9 cellular contexts compared by ENCODE assay signal in the genomic region with DNA sequence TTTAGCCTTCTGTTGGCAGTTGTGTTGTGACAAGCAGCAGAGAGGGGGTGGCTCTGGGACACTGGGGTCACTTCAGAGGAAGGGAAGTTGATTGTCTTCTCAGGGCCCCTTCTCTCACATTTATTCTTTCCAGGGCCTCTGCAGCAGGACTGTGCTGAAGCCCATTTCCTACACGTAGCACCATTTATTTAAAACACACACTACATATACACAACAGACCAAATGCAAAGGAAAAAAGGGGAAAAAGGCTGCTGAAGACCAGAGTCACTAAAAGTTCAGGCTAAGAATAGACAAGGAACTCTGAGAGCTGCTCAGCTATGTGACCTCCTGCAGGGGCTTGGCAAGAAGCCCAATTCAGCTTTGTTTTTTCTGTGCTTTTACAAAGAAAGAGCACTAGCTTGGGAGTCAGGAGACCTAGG. TPM values are rescaled to one million over a fixed set of nuclear protein-coding genes. Genes with fewer than 3 reads are reported as not detected.
DNase-seq lines count a peak whose midpoint lies in the region; ATAC-seq and TF ChIP-seq lines count a peak whose summit lies in the region.
"Had no signal": no experiment of that assay in that cellular context is flagged by ENCODE, and none has a peak within 500 bp of the region (broad histone marks: within the 10 kb centered on the region; RNA-seq: fewer than 3 reads in every experiment).

No MANE protein-coding gene starts in this region.

- TF ChIP-seq CTCF in CD14-positive monocyte (IDR thresholded peaks at IDR 0.05), result no peak
- TF ChIP-seq CTCF in endodermal cell (conservative IDR thresholded peaks at IDR 0.05), result no peak
- no peak for TF ChIP-seq CTCF in lower leg skin (IDR thresholded peaks at IDR 0.05)
- no peak for TF ChIP-seq CTCF in suprapubic skin (IDR thresholded peaks at IDR 0.05)

- POLR2A ChIA-PET in naive thymus-derived CD4-positive, alpha-beta T cell (lab: Charles Lee), result no interaction called here

- ATAC-seq in naive thymus-derived CD4-positive, alpha-beta T cell, result peak; percentile 29
- no peak for ATAC-seq in GM18498 (IDR thresholded peaks at IDR 0.05; ENCODE audit: unreplicated experiment)

- H3K27me3 Mint-ChIP-seq in CD14-positive monocyte (ENCODE audit: low read depth in 3 of 3) (no peaks in the 10 kb centered on the region), endodermal cell (ENCODE audit: insufficient read depth) (no peaks in the 10 kb centered on the region)
- no peaks in the 10 kb centered on the region for H3K27me3 Mint-ChIP-seq in naive thymus-derived CD4-positive, alpha-beta T cell

- peaks cover 58% of the 10 kb centered on the region for H3K4me1 Mint-ChIP-seq in CD14-positive monocyte
- peaks cover 18% of the 10 kb centered on the region for H3K4me1 Mint-ChIP-seq in endodermal cell
- H3K4me1 Mint-ChIP-seq in naive thymus-derived CD4-positive, alpha-beta T cell, result peaks cover 0 to 10% (median 3%) of the 10 kb centered on the region in 7 donors

- no peaks in the 10 kb centered on the region for H3K27me3 ChIP-seq in endodermal cell (ENCODE audit: control insufficient read depth, insufficient read depth, low read length, poor library complexity, severe bottlenecking)
- H3K27me3 ChIP-seq in naive thymus-derived CD4-positive, alpha-beta T cell (ENCODE audit: control insufficient read depth in 2 of 2, insufficient read depth in 2 of 2, low read length in 2 of 2), result no peaks in the 10 kb centered on the region
- H3K27me3 ChIP-seq in suprapubic skin, result no peaks in the 10 kb centered on the region

- H3K4me3 Mint-ChIP-seq in CD14-positive monocyte (peak overlapping the region; percentile 37 to 72), endodermal cell (no peak overlapping the region)
- no peak overlapping the region for H3K4me3 Mint-ChIP-seq in naive thymus-derived CD4-positive, alpha-beta T cell

- H3K4me1 ChIP-seq in endodermal cell (ENCODE audit: control insufficient read depth, insufficient read depth, low read length) (peaks cover 11% of the 10 kb centered on the region), suprapubic skin (no peaks in the 10 kb centered on the region)
- H3K4me1 ChIP-seq in naive thymus-derived CD4-positive, alpha-beta T cell (ENCODE audit: control insufficient read depth in 2 of 2, insufficient read depth in 2 of 2, low read length in 2 of 2), result no peaks in the 10 kb centered on the region

- WGBS in endodermal cell (ENCODE audit: insufficient coverage in 1 of 2, insufficient read length in 1 of 2), 2 experiments, result 20% methylated on average over 1 of the region's 1 CpG; no CpG with 5 or more reads in 1 of the 2 experiments
- 59 to 70% methylated on average over 1 of the region's 1 CpG for WGBS in lower leg skin, 2 donors
- 72% methylated on average over 1 of the region's 1 CpG for whole genome bisulfite sequencing in suprapubic skin

- intact Hi-C loops in CD14-positive monocyte (cut with micrococcal nuclease) (loop anchor here in 1 of 2 donors (5.0 kb wide), 1 partner anchor 35 kb away; no protein-coding TSS in a partner anchor), lower leg skin (cut with DNase I; ENCODE audit: low total_unique reads) (no loop called here)
- intact Hi-C loops in naive thymus-derived CD4-positive, alpha-beta T cell (cut with micrococcal nuclease), result no loop called here

- TF ChIP-seq POLR2A in lower leg skin (IDR thresholded peaks at IDR 0.05) (no peak), suprapubic skin (IDR thresholded peaks at IDR 0.05) (no peak)

- H3K36me3 ChIP-seq in endodermal cell (ENCODE audit: control insufficient read depth, insufficient read depth, low read length), result no peaks in the 10 kb centered on the region
- no peaks in the 10 kb centered on the region for H3K36me3 ChIP-seq in naive thymus-derived CD4-positive, alpha-beta T cell (ENCODE audit: control insufficient read depth in 2 of 3, insufficient read depth in 3 of 3, low read length in 3 of 3)
- H3K36me3 ChIP-seq in suprapubic skin, result no peaks in the 10 kb centered on the region

- peak overlapping the region; percentile 64 to 91 (median 79) for H3K27ac Mint-ChIP-seq in CD14-positive monocyte
- peak overlapping the region; percentile 69 for H3K27ac Mint-ChIP-seq in endodermal cell
- peak overlapping the region in 2 of 9 donors; percentile 5 to 41 for H3K27ac Mint-ChIP-seq in naive thymus-derived CD4-positive, alpha-beta T cell

- H3K4me3 ChIP-seq in endodermal cell (ENCODE audit: low read length) (no peak overlapping the region), lower leg skin (ENCODE audit: low read depth, poor library complexity, severe bottlenecking) (no peak overlapping the region), suprapubic skin (no peak overlapping the region)
- H3K4me3 ChIP-seq in naive thymus-derived CD4-positive, alpha-beta T cell (ENCODE audit: low read length), result no peak overlapping the region

- peaks cover 0 to 3% (median 0%) of the 10 kb centered on the region in 7 donors for H3K9me3 Mint-ChIP-seq in CD14-positive monocyte
- H3K9me3 Mint-ChIP-seq in endodermal cell, result no peaks in the 10 kb centered on the region
- H3K9me3 Mint-ChIP-seq in naive thymus-derived CD4-positive, alpha-beta T cell, result peaks cover 0 to 3% (median 0%) of the 10 kb centered on the region in 11 donors

- peaks cover 0 to 2% of the 10 kb centered on the region in 2 donors for H3K36me3 Mint-ChIP-seq in CD14-positive monocyte
- H3K36me3 Mint-ChIP-seq in endodermal cell (ENCODE audit: low read depth), result no peaks in the 10 kb centered on the region
- peaks cover 0 to 5% (median 0%) of the 10 kb centered on the region in 5 donors for H3K36me3 Mint-ChIP-seq in naive thymus-derived CD4-positive, alpha-beta T cell

- CTCF ChIA-PET in naive thymus-derived CD4-positive, alpha-beta T cell (lab: Charles Lee), result no interaction called here

- TF ChIP-seq EP300 in suprapubic skin (IDR thresholded peaks at IDR 0.05), result no peak

- H3K27ac ChIP-seq in endodermal cell (ENCODE audit: low read depth, low read length) (peak overlapping the region; percentile 16), suprapubic skin (no peak overlapping the region)
- H3K27ac ChIP-seq in naive thymus-derived CD4-positive, alpha-beta T cell (ENCODE audit: low read depth, low read length), result no peak overlapping the region

- H3K9ac ChIP-seq in endodermal cell (ENCODE audit: extremely low read depth, low read length, poor library complexity, severe bottlenecking), result no peak overlapping the region

- no peak for DNase-seq in CD14-positive monocyte (ENCODE audit: low spot score)
- peak; percentile 27 for DNase-seq in NCI-H226
- DNase-seq in endodermal cell, result no peak
- DNase-seq in naive thymus-derived CD4-positive, alpha-beta T cell, result no peak
- no peak for DNase-seq in NCI-H524 (lab: John Stamatoyannopoulos, UW)
- no peak for DNase-seq in lower leg skin (ENCODE audit: low spot score in 2 of 2)
- no peak for DNase-seq in suprapubic skin (ENCODE audit: low spot score in 2 of 2)

- H3K9me3 ChIP-seq in endodermal cell (ENCODE audit: control insufficient read depth, low read length) (no peaks in the 10 kb centered on the region), suprapubic skin (no peaks in the 10 kb centered on the region)
- H3K9me3 ChIP-seq in naive thymus-derived CD4-positive, alpha-beta T cell (ENCODE audit: control insufficient read depth in 2 of 3, low read length in 3 of 3), result no peaks in the 10 kb centered on the region

RNA-seq across cellular contexts. Expression of gene UPB1, which starts 28.3 kb away (rescaled TPM):
- polyA plus RNA-seq in CD14-positive monocyte, result under 1 TPM in 1 of 2 donors, not detected in 1; 0.17 TPM
- under 1 TPM in 1 of 2 donors, not detected in 1; 0.40 TPM for total RNA-seq in endodermal cell
- 0.14 TPM for polyA plus RNA-seq in endodermal cell (2013, experiment 1 of 2)
- 0.33 TPM for polyA plus RNA-seq in endodermal cell (2013, experiment 2 of 2)
- 1 to 10 TPM in 4 of 5 experiments, under 1 TPM in 1; 0.70 to 3.4 (median 2.1) TPM for total RNA-seq in naive thymus-derived CD4-positive, alpha-beta T cell
- under 1 TPM; 0.14 to 0.15 TPM for polyA plus RNA-seq in naive thymus-derived CD4-positive, alpha-beta T cell
- 1 to 10 TPM in 3 of 4 donors, under 1 TPM in 1; 0.99 to 2.1 (median 1.9) TPM for total RNA-seq in lower leg skin
- 1 to 10 TPM in 2 of 4 donors, under 1 TPM in 2; 0.51 to 2.4 (median 1.6) TPM for total RNA-seq in suprapubic skin
- total RNA-seq: activated CD8-positive, alpha-beta memory T cell treated with anti-CD3 and anti-CD28 coated beads for 36 hours had no signal

RNA-seq across cellular contexts. Expression of gene ADORA2A, which starts 39.4 kb away (rescaled TPM):
- polyA plus RNA-seq in CD14-positive monocyte, result 1 to 10 TPM; 5.8 to 6.5 TPM
- total RNA-seq in endodermal cell, result 1 to 10 TPM; 4.1 to 4.7 TPM
- 4.2 TPM for polyA plus RNA-seq in endodermal cell (2013, experiment 1 of 2)
- 4.4 TPM for polyA plus RNA-seq in endodermal cell (2013, experiment 2 of 2)
- 10 to 100 TPM; 22.5 to 43.7 (median 33.4) TPM for total RNA-seq in naive thymus-derived CD4-positive, alpha-beta T cell
- polyA plus RNA-seq in naive thymus-derived CD4-positive, alpha-beta T cell, result 100 to 1,000 TPM in 1 of 2 donors, 10 to 100 TPM in 1; 79.5 to 127 TPM
- total RNA-seq in lower leg skin, result 1 to 10 TPM in 2 of 4 donors, under 1 TPM in 2; 0.39 to 8.4 (median 1.3) TPM
- 1 to 10 TPM; 2.2 to 5.1 (median 3.4) TPM for total RNA-seq in suprapubic skin

Comparison
In these comparisons a context has a peak if more than half of its experiments do, and no peak if none do; other contexts are left out.
1. H3K4me3 Mint-ChIP-seq: peak in CD14-positive monocyte (2 of 2); none in endodermal cell (single experiment) and naive thymus-derived CD4-positive, alpha-beta T cell (0 of 10).